ENCODE assay signal across 6 cellular contexts in genomic region chr2:106204540-106204939, GRCh38. TPM values are rescaled to one million over a fixed set of nuclear protein-coding genes. Genes with fewer than 3 reads are reported as not detected.
DNase-seq lines count a peak whose midpoint lies in the region; ATAC-seq, FAIRE-seq and TF ChIP-seq lines count a peak whose summit lies in the region.
"Not testable (repeated sequence)": the region's sequence is repeated elsewhere in the genome, so short reads cannot be mapped to it uniquely, and the experiment has no call there.

No MANE protein-coding gene starts in this region.

- not testable (repeated sequence) for TF ChIP-seq CTCF in gastroesophageal sphincter (IDR thresholded peaks at IDR 0.05)

- not testable (repeated sequence) for TF ChIP-seq EP300 in gastroesophageal sphincter (IDR thresholded peaks at IDR 0.05)

- H3K36me3 ChIP-seq in gastroesophageal sphincter = not testable (repeated sequence)

- H3K4me3 Mint-ChIP-seq in T-helper 17 cell; activated T-helper 17 cell treated with anti-CD3 and anti-CD28 coated beads, Interleukin-2, amount 50 U/mL, for 72 hours; stimulated activated effector memory CD8-positive, alpha-beta T cell treated with anti-CD3 and anti-CD28 coated beads, Interleukin-12 subunit alpha, Interleukin-12 subunit beta, amount 100 ng/mL, for 72 hours: not testable (repeated sequence)

- H3K27me3 ChIP-seq in gastroesophageal sphincter = not testable (repeated sequence)

- H3K4me1 ChIP-seq in gastroesophageal sphincter = not testable (repeated sequence)

- not testable (repeated sequence) for H3K27ac ChIP-seq in gastroesophageal sphincter

- H3K9me3 ChIP-seq in T-helper 17 cell (ENCODE audit: control insufficient read depth, low read length, poor library complexity, severe bottlenecking); gastroesophageal sphincter: not testable (repeated sequence)

- not testable (repeated sequence) for ATAC-seq in T-helper 17 cell
- peak; percentile 66 for ATAC-seq in activated T-helper 17 cell treated with anti-CD3 and anti-CD28 coated beads, Interleukin-2, amount 50 U/mL, for 72 hours (replicated peaks)
- ATAC-seq in esophagus mucosa (peak; percentile 59), gastroesophageal sphincter (peak; percentile 25)
- ATAC-seq in stimulated activated effector memory CD8-positive, alpha-beta T cell treated with anti-CD3 and anti-CD28 coated beads, Interleukin-12 subunit alpha, Interleukin-12 subunit beta, amount 100 ng/mL, for 72 hours = peak; percentile 37

- H3K4me3 ChIP-seq in gastroesophageal sphincter = not testable (repeated sequence)

- peak overlapping the region; percentile 72 for H3K27ac Mint-ChIP-seq in T-helper 17 cell
- not testable (repeated sequence) for H3K27ac Mint-ChIP-seq in activated T-helper 17 cell treated with anti-CD3 and anti-CD28 coated beads, Interleukin-2, amount 50 U/mL, for 72 hours; stimulated activated effector memory CD8-positive, alpha-beta T cell treated with anti-CD3 and anti-CD28 coated beads, Interleukin-12 subunit alpha, Interleukin-12 subunit beta, amount 100 ng/mL, for 72 hours

- WGBS in gastroesophageal sphincter (ENCODE audit: low coverage in 1 of 2), 2 donors = no CpG with 5 or more reads among the region's 1 CpG

- H3K9me3 Mint-ChIP-seq in activated T-helper 17 cell treated with anti-CD3 and anti-CD28 coated beads, Interleukin-2, amount 50 U/mL, for 72 hours = peaks cover 18% of the 10 kb centered on the region
- H3K9me3 Mint-ChIP-seq in stimulated activated effector memory CD8-positive, alpha-beta T cell treated with anti-CD3 and anti-CD28 coated beads, Interleukin-12 subunit alpha, Interleukin-12 subunit beta, amount 100 ng/mL, for 72 hours = not testable (repeated sequence)

- not testable (repeated sequence) for H3K36me3 Mint-ChIP-seq in T-helper 17 cell (ENCODE audit: low read depth); activated T-helper 17 cell treated with anti-CD3 and anti-CD28 coated beads, Interleukin-2, amount 50 U/mL, for 72 hours (ENCODE audit: low read depth); stimulated activated effector memory CD8-positive, alpha-beta T cell treated with anti-CD3 and anti-CD28 coated beads, Interleukin-12 subunit alpha, Interleukin-12 subunit beta, amount 100 ng/mL, for 72 hours

- FAIRE-seq in RCC 7860 (lab: Jason Lieb, UNC) = peak; percentile 69

- not testable (repeated sequence) for TF ChIP-seq POLR2A in gastroesophageal sphincter (IDR thresholded peaks at IDR 0.05)

- peaks cover 14% of the 10 kb centered on the region for H3K4me1 Mint-ChIP-seq in T-helper 17 cell
- H3K4me1 Mint-ChIP-seq in activated T-helper 17 cell treated with anti-CD3 and anti-CD28 coated beads, Interleukin-2, amount 50 U/mL, for 72 hours; stimulated activated effector memory CD8-positive, alpha-beta T cell treated with anti-CD3 and anti-CD28 coated beads, Interleukin-12 subunit alpha, Interleukin-12 subunit beta, amount 100 ng/mL, for 72 hours: not testable (repeated sequence)

- not testable (repeated sequence) for DNase-seq in RCC 7860 (ENCODE audit: low spot score); T-helper 17 cell; stimulated activated effector memory CD8-positive, alpha-beta T cell treated with anti-CD3 and anti-CD28 coated beads, Interleukin-12 subunit alpha, Interleukin-12 subunit beta, amount 100 ng/mL, for 72 hours (ENCODE audit: low spot score in 2 of 2)

- H3K27me3 Mint-ChIP-seq in T-helper 17 cell; activated T-helper 17 cell treated with anti-CD3 and anti-CD28 coated beads, Interleukin-2, amount 50 U/mL, for 72 hours: not testable (repeated sequence)

RNA-seq across cellular contexts. Expression of gene UXS1, which starts 10.4 kb away (rescaled TPM):
- total RNA-seq in T-helper 17 cell (100 to 1,000 TPM in 1 of 2 donors, 10 to 100 TPM in 1; 96.4 to 106 TPM), esophagus mucosa (18.2 TPM), gastroesophageal sphincter (10 to 100 TPM; 34.7 to 58.9 (median 52.1) TPM)
- total RNA-seq in activated T-helper 17 cell treated with anti-CD3 and anti-CD28 coated beads, Interleukin-2, amount 50 U/mL, for 72 hours = 100 to 1,000 TPM in 1 of 2 donors, 10 to 100 TPM in 1; 62.0 to 105 TPM
